Comparison of ENCODE assay signal across 8 cellular contexts in genomic region chr7:36670585-36671431, GRCh38. TPM values are rescaled to one million over a fixed set of nuclear protein-coding genes. Genes with fewer than 3 reads are reported as not detected.
DNase-seq lines count a peak whose midpoint lies in the region; ATAC-seq and TF ChIP-seq lines count a peak whose summit lies in the region.

No MANE protein-coding gene starts in this region.

- CTCF ChIA-PET in MCF 10A (lab: Yijun Ruan, JAX) = interaction anchor here (0.6 to 6.4 kb wide), 38 partner anchors 9 to 1085 kb away, joined by 3 to 43 read pairs (median 5); no protein-coding TSS in a partner anchor

- no peak overlapping the region for H3K27ac Mint-ChIP-seq in MCF 10A (ENCODE audit: low read depth, unreplicated experiment)

- no peak overlapping the region for H3K27ac ChIP-seq in VCaP

- no peak overlapping the region for H3K4me3 Mint-ChIP-seq in MCF 10A (ENCODE audit: unreplicated experiment)

- peak; percentile 57 for ATAC-seq in HG02623 (IDR thresholded peaks at IDR 0.05; ENCODE audit: unreplicated experiment)
- no peak for ATAC-seq in HG03457 (IDR thresholded peaks at IDR 0.05; ENCODE audit: unreplicated experiment)

- H3K36me3 Mint-ChIP-seq in MCF 10A (ENCODE audit: insufficient read depth, unreplicated experiment) = no peaks in the 10 kb centered on the region

- POLR2A ChIA-PET in MCF 10A (lab: Yijun Ruan, JAX) = interaction anchor here (0.7 to 1.5 kb wide), 6 partner anchors 11 to 211 kb away, joined by 3 to 5 read pairs (median 4); no protein-coding TSS in a partner anchor

- no peaks in the 10 kb centered on the region for H3K27me3 Mint-ChIP-seq in MCF 10A (ENCODE audit: insufficient read depth, unreplicated experiment)

- DNase-seq in GF-D8 (lab: John Stamatoyannopoulos, UW) (peak; percentile 16), NCI-H2107 (lab: John Stamatoyannopoulos, UW) (peak; percentile 74), MCF 10A (ENCODE audit: unreplicated experiment) (peak; percentile 85), islet precursor cell (peak; percentile 79)
- DNase-seq in stimulated activated CD4-positive, alpha-beta T cell treated with anti-CD3 and anti-CD28 coated beads, Interleukin-2, amount 100 ng/mL, for 4 hours (ENCODE audit: low read depth) = peak; percentile 45

- no peaks in the 10 kb centered on the region for H3K9me3 Mint-ChIP-seq in MCF 10A (ENCODE audit: unreplicated experiment)

- intact Hi-C loops in MCF 10A (cut with micrococcal nuclease) = loop anchor here (1.0 to 10.0 kb wide), 5 partner anchors 184 to 531 kb away; no protein-coding TSS in a partner anchor

- BruUV-seq in MCF 10A (replicated peaks; lab: Mats Ljungman, UMichigan) = no TSS peak

- TF ChIP-seq CTCF in VCaP (conservative IDR thresholded peaks at IDR 0.05) (peak; percentile 91), MCF 10A (IDR thresholded peaks at IDR 0.05; ENCODE audit: unreplicated experiment) (peak; percentile 85)

- H3K4me1 Mint-ChIP-seq in MCF 10A (ENCODE audit: insufficient read depth, unreplicated experiment) = peaks cover 28% of the 10 kb centered on the region

RNA-seq across cellular contexts. Expression of gene AOAH, which starts 53.5 kb away (rescaled TPM):
- not detected in 2 replicates for total RNA-seq in MCF 10A (2022)

Comparison
In these comparisons a context has a peak if more than half of its experiments do, and no peak if none do; other contexts are left out.
1. DNase-seq: peak in every context shown above with its lines; median percentile 85 in MCF 10A; 79 in islet precursor cell; 74 in NCI-H2107; 45 in stimulated activated CD4-positive, alpha-beta T cell treated with anti-CD3 and anti-CD28 coated beads, Interleukin-2, amount 100 ng/mL, for 4 hours; 16 in GF-D8.